Comparison of ENCODE assay signal across 18 cellular contexts in the genomic region with DNA sequence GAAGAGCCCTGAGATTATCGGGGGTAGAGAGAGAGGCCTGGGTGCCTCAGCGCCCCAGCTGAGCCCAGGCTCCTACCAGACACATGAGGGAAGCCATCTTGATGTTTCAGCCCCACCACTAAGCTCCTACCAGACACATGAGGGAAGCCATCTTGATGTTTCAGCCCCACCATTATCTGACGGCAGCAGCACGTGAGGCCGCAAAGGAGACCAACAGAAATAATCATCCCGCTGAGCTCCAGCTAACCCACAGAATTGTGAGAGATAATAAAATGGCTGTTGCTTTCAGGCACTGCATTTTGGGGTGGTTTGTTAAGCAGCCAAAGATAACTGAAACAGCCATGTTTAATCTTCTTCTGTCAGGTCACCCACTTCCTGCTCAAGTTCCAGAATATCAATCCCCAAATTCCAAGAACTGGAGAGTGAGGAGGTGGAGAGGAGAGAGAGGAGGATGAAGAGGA.
"Had no signal": no experiment of that assay in that cellular context is flagged by ENCODE, and none has a peak within 500 bp of the region (broad histone marks: within the 10 kb centered on the region; RNA-seq: fewer than 3 reads in every experiment).

No MANE protein-coding gene starts in this region.

- DNase-seq: activated CD4-positive, alpha-beta T cell treated with anti-CD3 and anti-CD28 coated beads, Interleukin-2, amount 50 U/mL, for 1 hour; activated CD4-positive, CD25-positive, alpha-beta regulatory T cell; activated gamma-delta T cell; activated T-cell treated with anti-CD3 and anti-CD28 coated beads, Interleukin-2, amount 50 U/mL, for 1 hour; esophagus squamous epithelium; glutamatergic neuron; left colon; naive thymus-derived CD4-positive, alpha-beta T cell; occipital lobe; psoas muscle; spleen; stimulated activated CD4-positive, alpha-beta T cell treated with anti-CD3 and anti-CD28 coated beads, Interleukin-1b, Interleukin-23, amount 100 ng/mL, for 48 hours; stimulated activated naive B cell treated with anti-CD40 and anti-IgM and Interleukin-4, amounts not matched to agents 10 μg/mL and 1 μg/mL and 100 μg/mL, for 72 hours had no signal

- H3K4me3 ChIP-seq: ascending aorta, cardiac muscle cell, esophagus squamous epithelium, lung, psoas muscle, spleen, suprapubic skin had no signal

- H3K36me3 ChIP-seq: ascending aorta, cardiac muscle cell, esophagus squamous epithelium, spleen, suprapubic skin had no signal

- H3K27me3 ChIP-seq: ascending aorta, cardiac muscle cell, esophagus squamous epithelium, spleen, suprapubic skin had no signal

- H3K4me3 Mint-ChIP-seq: naive thymus-derived CD4-positive, alpha-beta T cell; stimulated activated naive B cell treated with anti-CD40 and anti-IgM and Interleukin-4, amounts not matched to agents 10 μg/mL and 1 μg/mL and 100 μg/mL, for 72 hours; type B pancreatic cell had no signal

- H3K27me3 Mint-ChIP-seq: naive thymus-derived CD4-positive, alpha-beta T cell; stimulated activated naive B cell treated with anti-CD40 and anti-IgM and Interleukin-4, amounts not matched to agents 10 μg/mL and 1 μg/mL and 100 μg/mL, for 72 hours; type B pancreatic cell had no signal

- H3K36me3 Mint-ChIP-seq: type B pancreatic cell had no signal

- H3K4me1 ChIP-seq: ascending aorta, esophagus squamous epithelium, spleen, suprapubic skin had no signal

- H3K27ac ChIP-seq: ascending aorta, cardiac muscle cell, esophagus squamous epithelium, psoas muscle, spleen, suprapubic skin had no signal

- H3K9me3 ChIP-seq: ascending aorta, esophagus squamous epithelium, psoas muscle, spleen, suprapubic skin had no signal

- H3K27ac Mint-ChIP-seq: stimulated activated naive B cell treated with anti-CD40 and anti-IgM and Interleukin-4, amounts not matched to agents 10 μg/mL and 1 μg/mL and 100 μg/mL, for 72 hours; type B pancreatic cell had no signal

- H3K9me3 Mint-ChIP-seq: stimulated activated naive B cell treated with anti-CD40 and anti-IgM and Interleukin-4, amounts not matched to agents 10 μg/mL and 1 μg/mL and 100 μg/mL, for 72 hours; type B pancreatic cell had no signal
